ENCODE assay signal across 9 cellular contexts in the genomic region with DNA sequence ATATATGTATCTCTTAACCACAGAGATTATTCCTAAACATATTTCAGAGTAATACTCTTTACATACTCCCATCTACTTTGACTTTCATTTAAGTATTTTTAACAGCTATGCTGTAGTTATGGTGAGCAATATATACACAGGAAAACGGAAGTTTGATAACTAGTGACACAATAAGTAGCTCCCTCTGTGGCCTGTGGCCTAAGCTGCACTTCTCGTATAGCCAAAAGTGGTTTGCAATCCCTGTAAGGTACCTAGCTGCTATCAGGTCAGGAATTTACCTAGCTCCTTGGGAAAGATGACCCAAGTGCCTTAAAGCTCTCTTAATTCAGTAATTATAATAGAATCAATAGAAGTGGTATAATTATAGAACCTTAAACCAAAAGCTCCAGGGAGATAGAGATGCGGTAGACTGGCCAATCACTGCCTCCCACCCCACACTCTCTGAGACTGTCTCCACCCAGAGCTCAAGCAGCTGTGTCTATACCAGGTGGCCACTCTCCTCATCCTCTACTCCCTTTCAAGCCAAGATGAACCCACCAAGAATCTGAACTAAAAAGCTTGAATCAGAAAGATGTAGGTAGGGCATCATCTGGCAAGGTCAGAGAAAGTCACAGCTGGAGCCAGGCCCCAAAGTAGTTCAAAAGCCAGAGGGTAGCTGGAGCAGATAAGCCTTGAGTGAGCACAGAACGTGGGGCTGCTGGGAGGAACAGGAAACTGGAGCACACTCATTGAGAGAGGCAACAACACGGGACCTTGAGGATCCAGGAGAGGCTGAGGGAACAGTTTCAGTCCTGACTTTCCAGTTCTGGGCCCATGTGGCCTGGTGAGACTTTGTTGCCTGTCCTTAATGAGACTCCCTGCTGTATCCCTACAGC.
DNase-seq lines count a peak whose midpoint lies in the region; ATAC-seq and TF ChIP-seq lines count a peak whose summit lies in the region.
"Had no signal": no experiment of that assay in that cellular context is flagged by ENCODE, and none has a peak within 500 bp of the region (broad histone marks: within the 10 kb centered on the region; RNA-seq: fewer than 3 reads in every experiment).

No MANE protein-coding gene starts in this region.

- H3K4me3 ChIP-seq in left lung (no peak overlapping the region), WERI-Rb-1 (ENCODE audit: low read depth, low read length) (no peak overlapping the region), esophagus squamous epithelium (no peak overlapping the region)

- DNase-seq in NOMO-1 treated with DMSO at 0.1 percent for 48 hours (lab: John Stamatoyannopoulos, UW; ENCODE audit: unreplicated experiment) (peak; percentile 78), left lung (no peak), WERI-Rb-1 (no peak), NCI-H1694 treated with DMSO at 0.1 percent for 48 hours (lab: John Stamatoyannopoulos, UW) (no peak), esophagus squamous epithelium (lab: John Stamatoyannopoulos, UW) (no peak)
- DNase-seq in activated CD4-positive, alpha-beta T cell treated with anti-CD3 and anti-CD28 coated beads for 1 hour: no peak
- DNase-seq: NCI-H446 had no signal

- intact Hi-C loops in left lung (cut with DNase I) (no loop called here), esophagus squamous epithelium (cut with DNase I) (no loop called here)

- no peaks in the 10 kb centered on the region for H3K9me3 ChIP-seq in left lung
- H3K9me3 ChIP-seq in WERI-Rb-1 (ENCODE audit: severe bottlenecking): no peaks in the 10 kb centered on the region
- no peaks in the 10 kb centered on the region for H3K9me3 ChIP-seq in esophagus squamous epithelium

- peak; percentile 62 for ATAC-seq in GM18505 (IDR thresholded peaks at IDR 0.05; ENCODE audit: unreplicated experiment)
- ATAC-seq in HG02610 (IDR thresholded peaks at IDR 0.05; ENCODE audit: unreplicated experiment): peak; percentile 80
- ATAC-seq in left lung: peak; percentile 47

- H3K4me1 ChIP-seq in left lung (peaks cover 0 to 9% of the 10 kb centered on the region in 2 donors), esophagus squamous epithelium (no peaks in the 10 kb centered on the region)

- H3K27me3 ChIP-seq in left lung: no peaks in the 10 kb centered on the region
- no peaks in the 10 kb centered on the region for H3K27me3 ChIP-seq in WERI-Rb-1 (ENCODE audit: insufficient read depth, low read depth, severe bottlenecking)
- no peaks in the 10 kb centered on the region for H3K27me3 ChIP-seq in esophagus squamous epithelium

- TF ChIP-seq CTCF in left lung (IDR thresholded peaks at IDR 0.05) (no peak), WERI-Rb-1 (IDR thresholded peaks at IDR 0.05; ENCODE audit: low read depth, low read length) (no peak), esophagus squamous epithelium (IDR thresholded peaks at IDR 0.05) (no peak)

- TF ChIP-seq POLR2A in GM18505 (IDR thresholded peaks at IDR 0.05; ENCODE audit: borderline replicate concordance, extremely low read depth, insufficient read depth, insufficient read length): no peak
- no peak for TF ChIP-seq POLR2A in esophagus squamous epithelium (IDR thresholded peaks at IDR 0.05)

- 59 to 74% methylated on average over 5 of the region's 5 CpGs for WGBS in esophagus squamous epithelium, 2 donors

- H3K36me3 ChIP-seq in left lung (no peaks in the 10 kb centered on the region), WERI-Rb-1 (no peaks in the 10 kb centered on the region), esophagus squamous epithelium (peaks cover 0 to 15% (median 0%) of the 10 kb centered on the region in 3 donors)

- H3K27ac ChIP-seq in left lung (peak overlapping the region in 1 of 2 donors; percentile 66), WERI-Rb-1 (no peak overlapping the region), esophagus squamous epithelium (peak overlapping the region in 1 of 4 donors; percentile 15)
